Comparison of ENCODE assay signal across 34 cellular contexts in genomic region chr4:175106301-175106700, GRCh38.
"Had no signal": no experiment of that assay in that cellular context is flagged by ENCODE, and none has a peak within 500 bp of the region (broad histone marks: within the 10 kb centered on the region; RNA-seq: fewer than 3 reads in every experiment).

No MANE protein-coding gene starts in this region.

- H3K27ac ChIP-seq: brain microvascular endothelial cell, PC-9, RWPE1, WERI-Rb-1 had no signal

- FAIRE-seq: RCC 7860 had no signal

- H2AFZ ChIP-seq: PC-9 had no signal

- DNase-seq: activated CD4-positive, alpha-beta memory T cell treated with anti-CD3 and anti-CD28 coated beads, Interleukin-2, amount 10 ng/mL, durations not matched to agents 7 days and 5 days; activated CD4-positive, alpha-beta T cell treated with anti-CD3 and anti-CD28 coated beads for 1 hour; activated CD4-positive, alpha-beta T cell treated with anti-CD3 and anti-CD28 coated beads for 48 hours; activated CD4-positive, CD25-positive, alpha-beta regulatory T cell; activated CD8-positive, alpha-beta memory T cell treated with anti-CD3 and anti-CD28 coated beads for 24 hours; activated CD8-positive, alpha-beta memory T cell treated with anti-CD3 and anti-CD28 coated beads, Interleukin-2, amount 10 ng/mL, durations not matched to agents 7 days and 5 days; activated CD8-positive, alpha-beta memory T cell treated with anti-CD3 and anti-CD28 coated beads, Interleukin-2, amount 50 U/mL, for 48 hours; activated effector memory CD4-positive, alpha-beta T cell treated with Interleukin-2 at 50 U/mL for 16 hours; activated naive CD4-positive, alpha-beta T cell treated with anti-CD3 and anti-CD28 coated beads, Interleukin-2, amount 10 ng/mL, durations not matched to agents 7 days and 5 days; activated naive CD8-positive, alpha-beta T cell treated with anti-CD3 and anti-CD28 coated beads, Interleukin-2, amount 50 U/mL, for 24 hours; activated T-cell treated with anti-CD3 and anti-CD28 coated beads, Interleukin-2, amount 50 U/mL, for 48 hours; aorta; brain microvascular endothelial cell; central memory CD4-positive, alpha-beta T cell; Karpas-422; KBM-7; MM.1S; MV-4-11; NCI-H1092 treated with DMSO at 0.1 percent for 48 hours; NCI-H1417 treated with DMSO at 0.1 percent for 48 hours; NCI-H187 treated with DMSO at 0.1 percent for 48 hours; NCI-H2081; NCI-H2171 treated with DMSO at 0.1 percent for 48 hours; NCI-H2227 treated with DMSO at 0.1 percent for 48 hours; NCI-H446; NCI-H510A treated with DMSO at 0.1 percent for 48 hours; PC-9; SIG-M5; SW 1271; T-helper 1 cell; T1000; WERI-Rb-1 had no signal

- H3K27me3 ChIP-seq: brain microvascular endothelial cell had no signal

- H3K4me3 ChIP-seq: PC-9 had no signal

- H3K4me2 ChIP-seq: PC-9 had no signal

- H3K36me3 ChIP-seq: brain microvascular endothelial cell, WERI-Rb-1 had no signal
